1 cellular context compared by ENCODE assay signal in the genomic region with DNA sequence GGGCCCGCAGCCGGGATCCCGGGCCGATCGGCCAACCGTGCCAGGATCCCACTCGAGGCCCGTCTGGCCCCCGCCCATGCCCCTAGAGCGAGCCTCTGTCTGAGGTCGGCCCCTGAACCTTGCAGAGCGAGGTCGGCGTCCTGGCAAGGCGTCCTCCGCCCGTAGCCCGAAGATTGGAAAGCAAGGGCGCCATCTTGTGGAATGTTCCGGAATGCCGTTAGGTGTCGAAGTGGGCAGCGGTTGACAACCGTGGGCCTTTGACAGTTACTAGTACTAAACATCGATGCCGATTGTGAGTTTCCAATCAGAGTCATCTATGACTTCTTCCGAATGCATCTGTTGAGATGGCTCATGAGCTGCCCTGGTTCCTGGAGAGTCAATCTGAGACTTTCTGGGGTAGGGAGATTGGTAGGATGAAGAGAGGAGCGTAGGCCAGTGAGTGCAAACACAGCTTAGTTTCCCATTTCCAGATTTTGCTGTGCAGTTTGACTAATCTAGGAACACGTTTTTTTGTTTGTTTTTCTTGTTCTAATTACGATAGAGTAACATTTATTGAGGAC.
TF ChIP-seq lines count a peak whose summit lies in the region.

No MANE protein-coding gene starts in this region.

TF ChIP-seq in K562, 482 proteins besides CTCF, POLR2A, EP300 and RAD21 (continued from another document):
- TF ChIP-seq, protein P1, sequence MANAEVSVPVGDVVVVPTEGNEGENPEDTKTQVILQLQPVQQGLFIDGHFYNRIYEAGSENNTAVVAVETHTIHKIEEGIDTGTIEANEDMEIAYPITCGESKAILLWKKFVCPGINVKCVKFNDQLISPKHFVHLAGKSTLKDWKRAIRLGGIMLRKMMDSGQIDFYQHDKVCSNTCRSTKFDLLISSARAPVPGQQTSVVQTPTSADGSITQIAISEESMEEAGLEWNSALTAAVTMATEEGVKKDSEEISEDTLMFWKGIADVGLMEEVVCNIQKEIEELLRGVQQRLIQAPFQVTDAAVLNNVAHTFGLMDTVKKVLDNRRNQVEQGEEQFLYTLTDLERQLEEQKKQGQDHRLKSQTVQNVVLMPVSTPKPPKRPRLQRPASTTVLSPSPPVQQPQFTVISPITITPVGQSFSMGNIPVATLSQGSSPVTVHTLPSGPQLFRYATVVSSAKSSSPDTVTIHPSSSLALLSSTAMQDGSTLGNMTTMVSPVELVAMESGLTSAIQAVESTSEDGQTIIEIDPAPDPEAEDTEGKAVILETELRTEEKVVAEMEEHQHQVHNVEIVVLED (CRISPR knock-in tag; IDR thresholded peaks at IDR 0.05), result no peak
- TF ChIP-seq ZNF780A (CRISPR knock-in tag; IDR thresholded peaks at IDR 0.05) (no peak), C11orf30 (IDR thresholded peaks at IDR 0.05; ENCODE audit: low read depth) (no peak), GTF2E2 (tag; IDR thresholded peaks at IDR 0.05) (no peak)
